Comparison of ENCODE assay signal across 1 cellular context in the genomic region with DNA sequence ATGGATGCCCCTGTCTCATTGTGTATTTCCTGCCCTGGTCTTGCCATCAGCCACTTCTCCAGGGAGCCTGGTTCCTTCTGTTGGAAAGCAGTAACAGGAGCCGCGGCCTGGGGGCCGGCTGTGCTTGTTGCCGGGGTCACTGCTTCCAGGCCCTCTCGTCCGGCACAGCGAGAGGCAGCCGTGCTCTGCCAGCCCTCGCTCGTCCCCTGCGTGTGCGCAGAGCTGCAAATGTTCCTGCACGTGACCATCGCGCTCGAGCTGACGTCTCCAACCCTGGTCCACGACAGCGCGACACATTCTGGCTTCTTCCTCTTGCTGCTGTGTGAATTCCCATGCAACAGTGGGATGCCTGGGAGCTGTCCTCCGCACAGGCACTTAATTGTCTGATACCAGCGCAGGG.
TF ChIP-seq lines count a peak whose summit lies in the region.

No MANE protein-coding gene starts in this region.

TF ChIP-seq in K562, 482 proteins besides CTCF, POLR2A, EP300 and RAD21:
- no peak for TF ChIP-seq STAG1 (CRISPR knock-in tag; IDR thresholded peaks at IDR 0.05; ENCODE audit: borderline replicate concordance)
- TF ChIP-seq ZFP1 (CRISPR knock-in tag; IDR thresholded peaks at IDR 0.05), result no peak
- no peak for TF ChIP-seq RBM14 (IDR thresholded peaks at IDR 0.05; ENCODE audit: borderline replicate concordance, insufficient read depth, low read depth, low read length)
- TF ChIP-seq, protein P1, sequence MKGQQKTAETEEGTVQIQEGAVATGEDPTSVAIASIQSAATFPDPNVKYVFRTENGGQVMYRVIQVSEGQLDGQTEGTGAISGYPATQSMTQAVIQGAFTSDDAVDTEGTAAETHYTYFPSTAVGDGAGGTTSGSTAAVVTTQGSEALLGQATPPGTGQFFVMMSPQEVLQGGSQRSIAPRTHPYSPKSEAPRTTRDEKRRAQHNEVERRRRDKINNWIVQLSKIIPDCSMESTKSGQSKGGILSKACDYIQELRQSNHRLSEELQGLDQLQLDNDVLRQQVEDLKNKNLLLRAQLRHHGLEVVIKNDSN (CRISPR knock-in tag; IDR thresholded peaks at IDR 0.05), result peak; percentile 56
- no peak for TF ChIP-seq SMAD3 (CRISPR knock-in tag; conservative IDR thresholded peaks at IDR 0.05)
- TF ChIP-seq, protein P2, sequence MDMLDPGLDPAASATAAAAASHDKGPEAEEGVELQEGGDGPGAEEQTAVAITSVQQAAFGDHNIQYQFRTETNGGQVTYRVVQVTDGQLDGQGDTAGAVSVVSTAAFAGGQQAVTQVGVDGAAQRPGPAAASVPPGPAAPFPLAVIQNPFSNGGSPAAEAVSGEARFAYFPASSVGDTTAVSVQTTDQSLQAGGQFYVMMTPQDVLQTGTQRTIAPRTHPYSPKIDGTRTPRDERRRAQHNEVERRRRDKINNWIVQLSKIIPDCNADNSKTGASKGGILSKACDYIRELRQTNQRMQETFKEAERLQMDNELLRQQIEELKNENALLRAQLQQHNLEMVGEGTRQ (CRISPR knock-in tag; IDR thresholded peaks at IDR 0.05), result peak; percentile 55
- no peak for TF ChIP-seq KDM2B (CRISPR knock-in tag; IDR thresholded peaks at IDR 0.05)
- TF ChIP-seq NRF1 (conservative IDR thresholded peaks at IDR 0.05 in 1 of 2, IDR thresholded peaks at IDR 0.05 in 1 of 2), result peak in 1 of 2 experiments; percentile 30; a peak in 1 of 4 replicates
- TF ChIP-seq WHSC1 (IDR thresholded peaks at IDR 0.05; ENCODE audit: low read length), result no peak
TF ChIP-seq in K562: peak in this region for 3.
